Comparison of ENCODE assay signal across 22 cellular contexts in genomic region chr10:106938448-106939014, GRCh38.
"Had no signal": no experiment of that assay in that cellular context is flagged by ENCODE, and none has a peak within 500 bp of the region (broad histone marks: within the 10 kb centered on the region; RNA-seq: fewer than 3 reads in every experiment).

No MANE protein-coding gene starts in this region.

- H3K27me3 ChIP-seq: brain microvascular endothelial cell, colonic mucosa, gastrocnemius medialis, ovary, sigmoid colon, spleen, upper lobe of right lung had no signal

- DNase-seq: activated CD4-positive, alpha-beta T cell treated with anti-CD3 and anti-CD28 coated beads, Interleukin-2, amount 10 ng/mL, durations not matched to agents 7 days and 5 days; activated CD8-positive, alpha-beta T cell treated with anti-CD3 and anti-CD28 coated beads, Interleukin-2, amount 10 ng/mL, durations not matched to agents 7 days and 5 days; activated naive CD4-positive, alpha-beta T cell treated with Interleukin-2 at 50 U/mL for 16 hours; activated T-cell treated with anti-CD3 and anti-CD28 coated beads, Interleukin-2, amount 50 U/mL, for 24 hours; aorta; brain microvascular endothelial cell; central memory CD4-positive, alpha-beta T cell; colonic mucosa; erythroblast; gastrocnemius medialis; head of caudate nucleus; left ventricle myocardium inferior; mesendoderm; naive thymus-derived CD8-positive, alpha-beta T cell; ovary; sigmoid colon; spleen; stimulated activated naive B cell treated with anti-CD40 and anti-IgM and Interleukin-4, amounts not matched to agents 10 μg/mL and 1 μg/mL and 100 μg/mL, for 72 hours; T-helper 1 cell; T-helper 9 cell; upper lobe of right lung had no signal

- H3K4me1 ChIP-seq: colonic mucosa, gastrocnemius medialis, left ventricle myocardium inferior, sigmoid colon had no signal

- H3K9me3 ChIP-seq: colonic mucosa, gastrocnemius medialis, left ventricle myocardium inferior, ovary, sigmoid colon, spleen, thoracic aorta, upper lobe of right lung had no signal

- H3K27ac ChIP-seq: brain microvascular endothelial cell, colonic mucosa, gastrocnemius medialis, left ventricle myocardium inferior, ovary, sigmoid colon, spleen, thoracic aorta, upper lobe of right lung had no signal

- ATAC-seq: activated CD8-positive, alpha-beta T cell treated with anti-CD3 and anti-CD28 coated beads, Interleukin-2, amount 10 ng/mL, durations not matched to agents 7 days and 5 days; gastrocnemius medialis; naive thymus-derived CD8-positive, alpha-beta T cell; stimulated activated naive B cell treated with anti-CD40 and anti-IgM and Interleukin-4, amounts not matched to agents 10 μg/mL and 1 μg/mL and 100 μg/mL, for 72 hours; upper lobe of right lung had no signal

- H3K4me3 ChIP-seq: colonic mucosa, gastrocnemius medialis, left ventricle myocardium inferior, ovary, sigmoid colon, spleen, thoracic aorta, upper lobe of right lung had no signal

- H3K36me3 ChIP-seq: brain microvascular endothelial cell, colonic mucosa, gastrocnemius medialis, left ventricle myocardium inferior, ovary, sigmoid colon, spleen, thoracic aorta, upper lobe of right lung had no signal
